Comparison of ENCODE assay signal across 12 cellular contexts in genomic region chr9:134189475-134190231, GRCh38. TPM values are rescaled to one million over a fixed set of nuclear protein-coding genes. Genes with fewer than 3 reads are reported as not detected.
DNase-seq lines count a peak whose midpoint lies in the region; FAIRE-seq and TF ChIP-seq lines count a peak whose summit lies in the region.
"Had no signal": no experiment of that assay in that cellular context is flagged by ENCODE, and none has a peak within 500 bp of the region (broad histone marks: within the 10 kb centered on the region; RNA-seq: fewer than 3 reads in every experiment).

No MANE protein-coding gene starts in this region.

- POLR2A ChIA-PET in HEK293 (lab: Yijun Ruan, JAX), result no interaction called here

- no peak for TF ChIP-seq CTCF in HEK293 (tag by site-specific recombination; IDR thresholded peaks at IDR 0.05)

- H3K27me3 ChIP-seq in adipocyte (replicated peaks; ENCODE audit: control insufficient read depth, insufficient read depth, low read length) (peaks cover 11% of the 10 kb centered on the region), skeletal muscle tissue (ENCODE audit: control insufficient read depth in 3 of 3, insufficient read depth in 3 of 3, low read length in 3 of 3) (no peaks in the 10 kb centered on the region)
- H3K27me3 ChIP-seq: colonic mucosa had no signal

- no peak overlapping the region for H3K9ac ChIP-seq in adipocyte (ENCODE audit: low read length)
- H3K9ac ChIP-seq in skeletal muscle tissue (ENCODE audit: low read depth in 1 of 3, low read length in 3 of 3), result peak overlapping the region in 2 of 3 donors; percentile 20 to 50

- H3K9me3 ChIP-seq in HEK293 (ENCODE audit: control insufficient read depth, insufficient read depth, low read depth, low read length) (no peaks in the 10 kb centered on the region), adipocyte (ENCODE audit: control insufficient read depth, low read length) (no peaks in the 10 kb centered on the region), skeletal muscle tissue (ENCODE audit: control insufficient read depth in 3 of 3, low read length in 3 of 3) (no peaks in the 10 kb centered on the region)
- H3K9me3 ChIP-seq: colonic mucosa, lower lobe of right lung, SJCRH30 had no signal

- CTCF ChIA-PET in HEK293 (lab: Yijun Ruan, JAX), result no interaction called here

- H3K27ac ChIP-seq in HEK293 (ENCODE audit: extremely low read depth, low read depth, low read length) (no peak overlapping the region), skeletal muscle tissue (ENCODE audit: low read depth, low read length) (no peak overlapping the region)
- H3K27ac ChIP-seq: colonic mucosa, lower lobe of right lung, SJCRH30 had no signal

- peak; percentile 20 for DNase-seq in adipocyte (ENCODE audit: low read depth)
- DNase-seq in left kidney (ENCODE audit: low read depth, low spot score), result peak; percentile 52
- no peak for DNase-seq in NCI-H2107 treated with DMSO at 0.1 percent for 48 hours (lab: John Stamatoyannopoulos, UW; ENCODE audit: unreplicated experiment)
- no peak for DNase-seq in stimulated activated CD4-positive, alpha-beta T cell treated with anti-CD3 and anti-CD28 coated beads, Interleukin-4, amount 100 ng/mL, for 24 hours
- DNase-seq in GM19239 (ENCODE audit: insufficient read length, low spot score), result no peak
- DNase-seq: activated B cell treated with CpG ODN at 0.5 μM for 24 hours, colonic mucosa, lower lobe of right lung, NCI-H526, SJCRH30 had no signal

- FAIRE-seq in GM19239 (lab: Jason Lieb, UNC), result no peak

- no peak overlapping the region for H3K4me3 ChIP-seq in HEK293 (ENCODE audit: low read depth, low read length)
- no peak overlapping the region for H3K4me3 ChIP-seq in adipocyte (ENCODE audit: low read length)
- no peak overlapping the region for H3K4me3 ChIP-seq in skeletal muscle tissue (ENCODE audit: low read length in 3 of 3)
- H3K4me3 ChIP-seq: colonic mucosa, lower lobe of right lung, SJCRH30 had no signal

- H3K4me1 ChIP-seq in HEK293 (ENCODE audit: control insufficient read depth, insufficient read depth, low read length) (no peaks in the 10 kb centered on the region), adipocyte (ENCODE audit: control insufficient read depth, insufficient read depth, low read length) (peaks cover 32% of the 10 kb centered on the region), skeletal muscle tissue (ENCODE audit: control insufficient read depth in 3 of 3, insufficient read depth in 3 of 3, low read length in 3 of 3) (peaks cover 32 to 37% (median 36%) of the 10 kb centered on the region in 3 donors)
- H3K4me1 ChIP-seq: colonic mucosa had no signal

- H3K36me3 ChIP-seq in HEK293 (ENCODE audit: control insufficient read depth in 2 of 2, insufficient read depth in 1 of 2, low read length in 2 of 2) (no peaks in the 10 kb centered on the region), adipocyte (ENCODE audit: control insufficient read depth, insufficient read depth, low read length, severe bottlenecking) (no peaks in the 10 kb centered on the region), skeletal muscle tissue (ENCODE audit: control insufficient read depth in 3 of 3, insufficient read depth in 3 of 3, low read length in 3 of 3) (no peaks in the 10 kb centered on the region)
- H3K36me3 ChIP-seq: colonic mucosa, lower lobe of right lung, SJCRH30 had no signal

TF ChIP-seq in HEK293, 187 proteins besides CTCF, POLR2A, EP300 and RAD21 (continues in another document):
- TF ChIP-seq ZNF707 (tag by site-specific recombination; IDR thresholded peaks at IDR 0.05), result no peak
- TF ChIP-seq ZNF76 (tag by site-specific recombination; IDR thresholded peaks at IDR 0.05; ENCODE audit: borderline replicate concordance, low read depth), result no peak
- no peak for TF ChIP-seq ZBTB1 (tag by site-specific recombination; IDR thresholded peaks at IDR 0.05)
- TF ChIP-seq WT1 (tag by site-specific recombination; IDR thresholded peaks at IDR 0.05), result no peak
- TF ChIP-seq ZNF112 (tag by site-specific recombination; IDR thresholded peaks at IDR 0.05), result no peak
- no peak for TF ChIP-seq ZNF791 (tag by site-specific recombination; IDR thresholded peaks at IDR 0.05)
- TF ChIP-seq, protein P1, sequence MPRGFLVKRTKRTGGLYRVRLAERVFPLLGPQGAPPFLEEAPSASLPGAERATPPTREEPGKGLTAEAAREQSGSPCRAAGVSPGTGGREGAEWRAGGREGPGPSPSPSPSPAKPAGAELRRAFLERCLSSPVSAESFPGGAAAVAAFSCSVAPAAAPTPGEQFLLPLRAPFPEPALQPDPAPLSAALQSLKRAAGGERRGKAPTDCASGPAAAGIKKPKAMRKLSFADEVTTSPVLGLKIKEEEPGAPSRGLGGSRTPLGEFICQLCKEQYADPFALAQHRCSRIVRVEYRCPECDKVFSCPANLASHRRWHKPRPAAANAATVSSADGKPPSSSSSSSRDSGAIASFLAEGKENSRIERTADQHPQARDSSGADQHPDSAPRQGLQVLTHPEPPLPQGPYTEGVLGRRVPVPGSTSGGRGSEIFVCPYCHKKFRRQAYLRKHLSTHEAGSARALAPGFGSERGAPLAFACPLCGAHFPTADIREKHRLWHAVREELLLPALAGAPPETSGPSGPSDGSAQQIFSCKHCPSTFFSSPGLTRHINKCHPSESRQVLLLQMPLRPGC (tag by site-specific recombination; IDR thresholded peaks at IDR 0.05), result no peak
- peak; percentile 31; the same call in 1 of the 2 replicates for TF ChIP-seq GLIS1 (tag by site-specific recombination; IDR thresholded peaks at IDR 0.05)
- TF ChIP-seq ZNF677 (tag by site-specific recombination; IDR thresholded peaks at IDR 0.05), result no peak
- no peak for TF ChIP-seq ZNF266 (tag by site-specific recombination; IDR thresholded peaks at IDR 0.05; ENCODE audit: low read depth)
- no peak for TF ChIP-seq ZNF239 (tag by site-specific recombination; IDR thresholded peaks at IDR 0.05)
- peak; percentile 76; the same call in 1 of the 2 replicates for TF ChIP-seq ZNF366 (tag by site-specific recombination; conservative IDR thresholded peaks at IDR 0.05)
- TF ChIP-seq, protein P2, sequence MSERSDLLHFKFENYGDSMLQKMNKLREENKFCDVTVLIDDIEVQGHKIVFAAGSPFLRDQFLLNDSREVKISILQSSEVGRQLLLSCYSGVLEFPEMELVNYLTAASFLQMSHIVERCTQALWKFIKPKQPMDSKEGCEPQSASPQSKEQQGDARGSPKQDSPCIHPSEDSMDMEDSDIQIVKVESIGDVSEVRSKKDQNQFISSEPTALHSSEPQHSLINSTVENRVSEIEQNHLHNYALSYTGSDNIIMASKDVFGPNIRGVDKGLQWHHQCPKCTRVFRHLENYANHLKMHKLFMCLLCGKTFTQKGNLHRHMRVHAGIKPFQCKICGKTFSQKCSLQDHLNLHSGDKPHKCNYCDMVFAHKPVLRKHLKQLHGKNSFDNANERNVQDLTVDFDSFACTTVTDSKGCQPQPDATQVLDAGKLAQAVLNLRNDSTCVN (tag by site-specific recombination; optimal IDR thresholded peaks at IDR 0.05), result no peak
- TF ChIP-seq ZNF610 (tag by site-specific recombination; IDR thresholded peaks at IDR 0.05; ENCODE audit: borderline replicate concordance), result no peak
- peak; percentile 40; the same call in 1 of the 2 replicates for TF ChIP-seq GLIS2 (tag by site-specific recombination; IDR thresholded peaks at IDR 0.05)
- TF ChIP-seq ZNF350 (tag by site-specific recombination; IDR thresholded peaks at IDR 0.05), result no peak
- TF ChIP-seq BCL11B (tag by site-specific recombination; IDR thresholded peaks at IDR 0.05; ENCODE audit: low read depth), result no peak
- TF ChIP-seq ZNF274 (IDR thresholded peaks at IDR 0.05; ENCODE audit: low read length), result no peak
- no peak for TF ChIP-seq ZNF274 (tag by site-specific recombination; IDR thresholded peaks at IDR 0.05; ENCODE audit: borderline replicate concordance)
- TF ChIP-seq RBAK (tag by site-specific recombination; IDR thresholded peaks at IDR 0.05), result no peak
- TF ChIP-seq ZNF747 (tag by site-specific recombination; IDR thresholded peaks at IDR 0.05), result no peak
- peak; percentile 69 for TF ChIP-seq EGR2 (tag by site-specific recombination; IDR thresholded peaks at IDR 0.05; ENCODE audit: low read depth)
- 0 out of 2 replicates have a peak, but pooled peaks have one; percentile 64 for TF ChIP-seq ZNF473 (tag by site-specific recombination; IDR thresholded peaks at IDR 0.05)
- TF ChIP-seq ZNF624 (tag by site-specific recombination; IDR thresholded peaks at IDR 0.05), result no peak
- TF ChIP-seq, protein P3, sequence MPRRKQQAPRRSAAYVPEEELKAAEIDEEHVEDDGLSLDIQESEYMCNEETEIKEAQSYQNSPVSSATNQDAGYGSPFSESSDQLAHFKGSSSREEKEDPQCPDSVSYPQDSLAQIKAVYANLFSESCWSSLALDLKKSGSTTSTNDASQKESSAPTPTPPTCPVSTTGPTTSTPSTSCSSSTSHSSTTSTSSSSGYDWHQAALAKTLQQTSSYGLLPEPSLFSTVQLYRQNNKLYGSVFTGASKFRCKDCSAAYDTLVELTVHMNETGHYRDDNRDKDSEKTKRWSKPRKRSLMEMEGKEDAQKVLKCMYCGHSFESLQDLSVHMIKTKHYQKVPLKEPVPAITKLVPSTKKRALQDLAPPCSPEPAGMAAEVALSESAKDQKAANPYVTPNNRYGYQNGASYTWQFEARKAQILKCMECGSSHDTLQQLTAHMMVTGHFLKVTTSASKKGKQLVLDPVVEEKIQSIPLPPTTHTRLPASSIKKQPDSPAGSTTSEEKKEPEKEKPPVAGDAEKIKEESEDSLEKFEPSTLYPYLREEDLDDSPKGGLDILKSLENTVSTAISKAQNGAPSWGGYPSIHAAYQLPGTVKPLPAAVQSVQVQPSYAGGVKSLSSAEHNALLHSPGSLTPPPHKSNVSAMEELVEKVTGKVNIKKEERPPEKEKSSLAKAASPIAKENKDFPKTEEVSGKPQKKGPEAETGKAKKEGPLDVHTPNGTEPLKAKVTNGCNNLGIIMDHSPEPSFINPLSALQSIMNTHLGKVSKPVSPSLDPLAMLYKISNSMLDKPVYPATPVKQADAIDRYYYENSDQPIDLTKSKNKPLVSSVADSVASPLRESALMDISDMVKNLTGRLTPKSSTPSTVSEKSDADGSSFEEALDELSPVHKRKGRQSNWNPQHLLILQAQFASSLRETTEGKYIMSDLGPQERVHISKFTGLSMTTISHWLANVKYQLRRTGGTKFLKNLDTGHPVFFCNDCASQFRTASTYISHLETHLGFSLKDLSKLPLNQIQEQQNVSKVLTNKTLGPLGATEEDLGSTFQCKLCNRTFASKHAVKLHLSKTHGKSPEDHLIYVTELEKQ (tag by site-specific recombination; IDR thresholded peaks at IDR 0.05; ENCODE audit: borderline replicate concordance), result no peak
- TF ChIP-seq KLF8 (tag by site-specific recombination; IDR thresholded peaks at IDR 0.05), result no peak
- no peak for TF ChIP-seq ZNF202 (tag by site-specific recombination; IDR thresholded peaks at IDR 0.05; ENCODE audit: borderline replicate concordance)
- TF ChIP-seq ZNF169 (tag by site-specific recombination; IDR thresholded peaks at IDR 0.05), result no peak
- TF ChIP-seq ZNF549 (tag by site-specific recombination; IDR thresholded peaks at IDR 0.05), result no peak

RNA-seq across cellular contexts. Expression of gene RNU6ATAC, which starts 25.3 kb away (rescaled TPM):
- total RNA-seq in skeletal muscle tissue, result not detected
- total RNA-seq: SJCRH30 had no signal

RNA-seq across cellular contexts. Expression of gene WDR5, which starts 53.8 kb away (rescaled TPM):
- 28.2 TPM for total RNA-seq in skeletal muscle tissue

Comparison
In these comparisons a context has a peak if more than half of its experiments do, and no peak if none do; other contexts are left out.
1. DNase-seq: peak in adipocyte (single experiment) and left kidney (single experiment); none in NCI-H2107 treated with DMSO at 0.1 percent for 48 hours (single experiment), stimulated activated CD4-positive, alpha-beta T cell treated with anti-CD3 and anti-CD28 coated beads, Interleukin-4, amount 100 ng/mL, for 24 hours (single experiment) and GM19239 (single experiment).